Comparison of ENCODE assay signal across 22 cellular contexts in genomic region chr5:31157719-31158118, GRCh38. TPM values are rescaled to one million over a fixed set of nuclear protein-coding genes. Genes with fewer than 3 reads are reported as not detected.
"Had no signal": no experiment of that assay in that cellular context is flagged by ENCODE, and none has a peak within 500 bp of the region (broad histone marks: within the 10 kb centered on the region; RNA-seq: fewer than 3 reads in every experiment).

No MANE protein-coding gene starts in this region.

- H3K4me1 ChIP-seq: foreskin keratinocyte, left ventricle myocardium inferior, spleen, upper lobe of left lung had no signal

- H3K36me3 ChIP-seq: cardiac muscle cell, left ventricle myocardium inferior, spleen, thoracic aorta, upper lobe of left lung had no signal

- H3K27me3 Mint-ChIP-seq: activated CD4-positive, alpha-beta memory T cell treated with anti-CD3 and anti-CD28 coated beads, Interleukin-2, amount 10 ng/mL, durations not matched to agents 7 days and 5 days; activated CD4-positive, alpha-beta T cell treated with anti-CD3 and anti-CD28 coated beads, Interleukin-2, amount 10 ng/mL, durations not matched to agents 24 days and 14 days; progenitor cell of endocrine pancreas had no signal

- H3K27ac Mint-ChIP-seq: activated CD4-positive, alpha-beta memory T cell treated with anti-CD3 and anti-CD28 coated beads, Interleukin-2, amount 10 ng/mL, durations not matched to agents 7 days and 5 days; activated CD4-positive, alpha-beta T cell treated with anti-CD3 and anti-CD28 coated beads, Interleukin-2, amount 10 ng/mL, durations not matched to agents 24 days and 14 days; activated naive CD4-positive, alpha-beta T cell treated with anti-CD3 and anti-CD28 coated beads for 36 hours; activated T-cell treated with anti-CD3 and anti-CD28 coated beads, Interleukin-2, amount 50 U/mL, for 72 hours; natural killer cell; progenitor cell of endocrine pancreas had no signal

- H3K4me1 Mint-ChIP-seq: activated CD4-positive, alpha-beta memory T cell treated with anti-CD3 and anti-CD28 coated beads, Interleukin-2, amount 10 ng/mL, durations not matched to agents 7 days and 5 days; activated CD4-positive, alpha-beta T cell treated with anti-CD3 and anti-CD28 coated beads, Interleukin-2, amount 10 ng/mL, durations not matched to agents 24 days and 14 days; natural killer cell had no signal

- H3K4me3 ChIP-seq: cardiac muscle cell, left ventricle myocardium inferior, spleen, thoracic aorta, upper lobe of left lung had no signal

- H3K4me3 Mint-ChIP-seq: activated CD4-positive, alpha-beta memory T cell treated with anti-CD3 and anti-CD28 coated beads, Interleukin-2, amount 10 ng/mL, durations not matched to agents 7 days and 5 days; activated CD4-positive, alpha-beta T cell treated with anti-CD3 and anti-CD28 coated beads, Interleukin-2, amount 10 ng/mL, durations not matched to agents 24 days and 14 days; activated naive CD4-positive, alpha-beta T cell treated with anti-CD3 and anti-CD28 coated beads for 36 hours; activated T-cell treated with anti-CD3 and anti-CD28 coated beads, Interleukin-2, amount 50 U/mL, for 72 hours; natural killer cell had no signal

- H3K27ac ChIP-seq: cardiac muscle cell, foreskin keratinocyte, left ventricle myocardium inferior, spleen, thoracic aorta, upper lobe of left lung had no signal

- DNase-seq: activated CD4-positive, alpha-beta memory T cell treated with anti-CD3 and anti-CD28 coated beads, Interleukin-2, amount 10 ng/mL, durations not matched to agents 7 days and 5 days; activated CD4-positive, alpha-beta T cell treated with anti-CD3 and anti-CD28 coated beads, Interleukin-2, amount 10 ng/mL, durations not matched to agents 24 days and 14 days; activated effector memory CD4-positive, alpha-beta T cell treated with Interleukin-2 at 50 U/mL for 16 hours; activated naive CD4-positive, alpha-beta T cell treated with anti-CD3 and anti-CD28 coated beads for 36 hours; activated T-cell treated with anti-CD3 and anti-CD28 coated beads, Interleukin-2, amount 50 U/mL, for 72 hours; amygdala; foreskin keratinocyte; kidney; left ventricle myocardium inferior; natural killer cell; retina; spleen; stimulated activated CD4-positive, alpha-beta T cell treated with anti-CD3 and anti-CD28 coated beads, Interleukin-4, amount 100 ng/mL, for 1 hour; stimulated activated naive CD4-positive, alpha-beta T cell treated with Interleukin-2 at 50 U/mL for 16 hours; T-helper 9 cell; upper lobe of left lung had no signal

- H3K9me3 ChIP-seq: left ventricle myocardium inferior, spleen, thoracic aorta, upper lobe of left lung had no signal

- H3K27me3 ChIP-seq: cardiac muscle cell, foreskin keratinocyte, spleen, upper lobe of left lung had no signal

- H3K9me3 Mint-ChIP-seq: activated CD4-positive, alpha-beta memory T cell treated with anti-CD3 and anti-CD28 coated beads, Interleukin-2, amount 10 ng/mL, durations not matched to agents 7 days and 5 days; activated CD4-positive, alpha-beta T cell treated with anti-CD3 and anti-CD28 coated beads, Interleukin-2, amount 10 ng/mL, durations not matched to agents 24 days and 14 days; activated naive CD4-positive, alpha-beta T cell treated with anti-CD3 and anti-CD28 coated beads for 36 hours had no signal

- ATAC-seq: activated CD4-positive, CD25-positive, alpha-beta regulatory T cell treated with anti-CD3 and anti-CD28 coated beads, Interleukin-2, amount 50 U/mL, for 24 hours; activated T-cell treated with anti-CD3 and anti-CD28 coated beads, Interleukin-2, amount 50 U/mL, for 72 hours; foreskin keratinocyte; natural killer cell had no signal

- H3K36me3 Mint-ChIP-seq: natural killer cell had no signal

RNA-seq across cellular contexts. Expression of gene CDH6, which starts 35.8 kb away (rescaled TPM):
- total RNA-seq: activated CD4-positive, alpha-beta memory T cell treated with anti-CD3 and anti-CD28 coated beads, Interleukin-2, amount 10 ng/mL, durations not matched to agents 7 days and 5 days; activated CD4-positive, alpha-beta T cell treated with anti-CD3 and anti-CD28 coated beads, Interleukin-2, amount 10 ng/mL, durations not matched to agents 24 days and 14 days; activated naive CD4-positive, alpha-beta T cell treated with anti-CD3 and anti-CD28 coated beads for 36 hours; activated T-cell treated with anti-CD3 and anti-CD28 coated beads, Interleukin-2, amount 50 U/mL, for 72 hours; foreskin keratinocyte; lung microvascular endothelial cell; natural killer cell; T-helper 1 cell treated with Interleukin-12 subunit alpha and Interleukin-12 subunit beta and Interleukin-4 antibody, amounts not matched to agents 30 ng/mL and 1 ng/mL, for 36 hours had no signal
